In genomic region chr12:6970096-6970527, GRCh38 we compare ENCODE assay signal across 6 cellular contexts. TPM values are rescaled to one million over a fixed set of nuclear protein-coding genes. Genes with fewer than 3 reads are reported as not detected.
DNase-seq lines count a peak whose midpoint lies in the region; ATAC-seq, FAIRE-seq and TF ChIP-seq lines count a peak whose summit lies in the region.

No MANE protein-coding gene starts in this region.

- H3K27ac ChIP-seq in BLaER1: peak overlapping the region; percentile 98

- H3K36me3 ChIP-seq in BLaER1 (peaks cover 70% of the 10 kb centered on the region), bronchial epithelial cell (ENCODE audit: control insufficient read depth, insufficient read depth, low read length) (peaks cover 20% of the 10 kb centered on the region)

- H3K4me3 ChIP-seq in BLaER1 (peak overlapping the region; percentile 97), bronchial epithelial cell (ENCODE audit: low read depth, low read length) (peak overlapping the region; percentile 95)

- H3K27me3 ChIP-seq in BLaER1 (no peaks in the 10 kb centered on the region), bronchial epithelial cell (ENCODE audit: control insufficient read depth, insufficient read depth, low read length) (no peaks in the 10 kb centered on the region)

- peaks cover 63% of the 10 kb centered on the region for H3K4me1 ChIP-seq in BLaER1

- no peaks in the 10 kb centered on the region for H3K9me3 ChIP-seq in BLaER1

- peak overlapping the region; percentile 99 for H3K9ac ChIP-seq in BLaER1

- DNase-seq in bronchial epithelial cell (ENCODE audit: low read depth) (no peak), omental fat pad (ENCODE audit: low spot score) (no peak), DMS53 treated with DMSO at 0.1 percent for 48 hours (lab: John Stamatoyannopoulos, UW; ENCODE audit: unreplicated experiment) (no peak), AG08395 (ENCODE audit: low spot score) (no peak)

- peak; percentile 3 for ATAC-seq in HG03060 (IDR thresholded peaks at IDR 0.05; ENCODE audit: low read depth, unreplicated experiment)
- ATAC-seq in omental fat pad (ENCODE audit: low FRiP score): peak; percentile 29

- H3K4me2 ChIP-seq in BLaER1: peak overlapping the region; percentile 99

- peaks cover 9% of the 10 kb centered on the region; the same call in 1 of the 2 replicates for H4K20me1 ChIP-seq in BLaER1

- TF ChIP-seq CTCF in bronchial epithelial cell (IDR thresholded peaks at IDR 0.05; ENCODE audit: insufficient read depth, low read length, severe bottlenecking) (no peak), omental fat pad (IDR thresholded peaks at IDR 0.05) (no peak)

- no peak for FAIRE-seq in bronchial epithelial cell (lab: Jason Lieb, UNC)

RNA-seq across cellular contexts. Expression of gene PHB2, which starts 0.4 kb away (rescaled TPM):
- total RNA-seq in bronchial epithelial cell (83.7 and 189 TPM in 2 replicates), omental fat pad (100 to 1,000 TPM; 173 to 218 (median 189) TPM)

RNA-seq across cellular contexts. Expression of gene EMG1, which starts 0.6 kb away (rescaled TPM):
- 68.2 and 68.4 TPM in 2 replicates for total RNA-seq in bronchial epithelial cell
- total RNA-seq in omental fat pad: 10 to 100 TPM; 28.8 to 47.1 (median 30.8) TPM

RNA-seq across cellular contexts. Expression of gene PTPN6, which starts 19.0 kb away (rescaled TPM):
- total RNA-seq in bronchial epithelial cell: 10.9 and 12.4 TPM in 2 replicates
- total RNA-seq in omental fat pad: 10 to 100 TPM; 19.8 to 42.3 (median 35.9) TPM

RNA-seq across cellular contexts. Expression of gene C12orf57, which starts 26.3 kb away (rescaled TPM):
- total RNA-seq in bronchial epithelial cell: 92.2 and 161 TPM in 2 replicates
- total RNA-seq in omental fat pad: 100 to 1,000 TPM; 280 to 555 (median 413) TPM

RNA-seq across cellular contexts. Expression of gene RNU7-1, which starts 26.5 kb away (rescaled TPM):
- total RNA-seq in bronchial epithelial cell: not detected in 2 replicates
- not detected for total RNA-seq in omental fat pad
